ENCODE assay signal across 23 cellular contexts in genomic region chr3:31613131-31613626, GRCh38.
DNase-seq lines count a peak whose midpoint lies in the region; ATAC-seq and TF ChIP-seq lines count a peak whose summit lies in the region.
"Had no signal": no experiment of that assay in that cellular context is flagged by ENCODE, and none has a peak within 500 bp of the region (broad histone marks: within the 10 kb centered on the region; RNA-seq: fewer than 3 reads in every experiment).

No MANE protein-coding gene starts in this region.

- no peak overlapping the region for H3K4me3 ChIP-seq in effector memory CD4-positive, alpha-beta T cell (ENCODE audit: insufficient read depth, low read depth, low read length, poor library complexity, severe bottlenecking)
- no peak overlapping the region for H3K4me3 ChIP-seq in naive thymus-derived CD4-positive, alpha-beta T cell (ENCODE audit: low read length)
- H3K4me3 ChIP-seq: BLaER1 had no signal

- H3K36me3 ChIP-seq in effector memory CD4-positive, alpha-beta T cell (ENCODE audit: control insufficient read depth, insufficient read depth, low read length) = peaks cover 4% of the 10 kb centered on the region
- peaks cover 0 to 4% (median 4%) of the 10 kb centered on the region in 3 experiments for H3K36me3 ChIP-seq in naive thymus-derived CD4-positive, alpha-beta T cell (ENCODE audit: control insufficient read depth in 2 of 3, insufficient read depth in 3 of 3, low read length in 3 of 3)

- ATAC-seq in natural killer cell (no peak), left colon (peak; percentile 69), GM18867 (IDR thresholded peaks at IDR 0.05; ENCODE audit: unreplicated experiment) (no peak)
- ATAC-seq in natural killer cell treated with Interleukin-12 subunit alpha and Interleukin-12 subunit beta and Interleukin-15 and Interleukin-18, amount 100 ng/mL, for 72 hours = no peak
- no peak for ATAC-seq in effector memory CD8-positive, alpha-beta T cell (replicated peaks)
- no peak for ATAC-seq in naive thymus-derived CD4-positive, alpha-beta T cell

- H3K4me1 Mint-ChIP-seq in natural killer cell = peaks cover 43 to 62% of the 10 kb centered on the region in 2 donors
- H3K4me1 Mint-ChIP-seq in natural killer cell treated with Interleukin-12 subunit alpha and Interleukin-12 subunit beta and Interleukin-15 and Interleukin-18, amount 100 ng/mL, for 72 hours (ENCODE audit: low read depth in 2 of 2) = peaks cover 35 to 37% of the 10 kb centered on the region in 2 donors
- peaks cover 26 to 48% of the 10 kb centered on the region in 2 donors for H3K4me1 Mint-ChIP-seq in effector memory CD8-positive, alpha-beta T cell (ENCODE audit: low read depth in 2 of 2)
- peaks cover 39 to 85% (median 63%) of the 10 kb centered on the region in 7 donors for H3K4me1 Mint-ChIP-seq in naive thymus-derived CD4-positive, alpha-beta T cell

- no peaks in the 10 kb centered on the region for H3K27me3 ChIP-seq in effector memory CD4-positive, alpha-beta T cell (replicated peaks; ENCODE audit: control insufficient read depth, insufficient read depth, low read length, poor library complexity, severe bottlenecking)
- no peaks in the 10 kb centered on the region for H3K27me3 ChIP-seq in naive thymus-derived CD4-positive, alpha-beta T cell (ENCODE audit: control insufficient read depth in 2 of 2, insufficient read depth in 2 of 2, low read length in 2 of 2)
- H3K27me3 ChIP-seq: BLaER1 had no signal

- intact Hi-C loops in natural killer cell (cut with micrococcal nuclease) = no loop called here
- intact Hi-C loops in left colon (cut with DNase I, micrococcal nuclease) = no loop called here
- intact Hi-C loops in naive thymus-derived CD4-positive, alpha-beta T cell (cut with micrococcal nuclease) = no loop called here

- TF ChIP-seq CTCF in natural killer cell (IDR thresholded peaks at IDR 0.05) = no peak

- no peak overlapping the region for H3K4me3 Mint-ChIP-seq in natural killer cell
- H3K4me3 Mint-ChIP-seq in natural killer cell treated with Interleukin-12 subunit alpha and Interleukin-12 subunit beta and Interleukin-15 and Interleukin-18, amount 100 ng/mL, for 72 hours = no peak overlapping the region
- no peak overlapping the region for H3K4me3 Mint-ChIP-seq in effector memory CD8-positive, alpha-beta T cell
- H3K4me3 Mint-ChIP-seq in naive thymus-derived CD4-positive, alpha-beta T cell = peak overlapping the region in 3 of 10 donors; percentile 3 to 31 (median 5)
- H3K4me3 Mint-ChIP-seq: CD4-positive, CD25-positive, alpha-beta regulatory T cell had no signal

- CTCF ChIA-PET in naive thymus-derived CD4-positive, alpha-beta T cell (lab: Charles Lee) = interaction anchor here (0.7 kb wide), 1 partner anchor 63 kb away, joined by 3 read pairs; no protein-coding TSS in a partner anchor

- no peaks in the 10 kb centered on the region for H3K27me3 Mint-ChIP-seq in natural killer cell (ENCODE audit: low read depth in 2 of 2)
- H3K27me3 Mint-ChIP-seq in natural killer cell treated with Interleukin-12 subunit alpha and Interleukin-12 subunit beta and Interleukin-15 and Interleukin-18, amount 100 ng/mL, for 72 hours = no peaks in the 10 kb centered on the region
- no peaks in the 10 kb centered on the region for H3K27me3 Mint-ChIP-seq in effector memory CD8-positive, alpha-beta T cell
- H3K27me3 Mint-ChIP-seq in naive thymus-derived CD4-positive, alpha-beta T cell = no peaks in the 10 kb centered on the region
- H3K27me3 Mint-ChIP-seq: CD4-positive, CD25-positive, alpha-beta regulatory T cell had no signal

- H3K27ac Mint-ChIP-seq in natural killer cell = peak overlapping the region; percentile 3 to 65
- peak overlapping the region in 1 of 2 donors; percentile 61 for H3K27ac Mint-ChIP-seq in natural killer cell treated with Interleukin-12 subunit alpha and Interleukin-12 subunit beta and Interleukin-15 and Interleukin-18, amount 100 ng/mL, for 72 hours
- peak overlapping the region; percentile 15 to 23 for H3K27ac Mint-ChIP-seq in effector memory CD8-positive, alpha-beta T cell
- H3K27ac Mint-ChIP-seq in naive thymus-derived CD4-positive, alpha-beta T cell = peak overlapping the region in 3 of 9 donors; percentile 21 to 80 (median 58)

- peaks cover 5% of the 10 kb centered on the region for H3K36me3 Mint-ChIP-seq in natural killer cell
- no peaks in the 10 kb centered on the region for H3K36me3 Mint-ChIP-seq in natural killer cell treated with Interleukin-12 subunit alpha and Interleukin-12 subunit beta and Interleukin-15 and Interleukin-18, amount 100 ng/mL, for 72 hours
- H3K36me3 Mint-ChIP-seq in effector memory CD8-positive, alpha-beta T cell (ENCODE audit: insufficient read depth) = peaks cover 16% of the 10 kb centered on the region
- peaks cover 0 to 65% (median 53%) of the 10 kb centered on the region in 5 donors for H3K36me3 Mint-ChIP-seq in naive thymus-derived CD4-positive, alpha-beta T cell

- no peak for DNase-seq in natural killer cell
- DNase-seq in natural killer cell treated with Interleukin-12 subunit alpha and Interleukin-12 subunit beta and Interleukin-15 and Interleukin-18, amount 100 ng/mL, for 72 hours (ENCODE audit: low spot score) = no peak
- DNase-seq in effector memory CD8-positive, alpha-beta T cell = no peak
- DNase-seq in left colon = no peak
- no peak for DNase-seq in AG20443 (ENCODE audit: low spot score)
- DNase-seq in effector memory CD4-positive, alpha-beta T cell = no peak
- DNase-seq in naive thymus-derived CD4-positive, alpha-beta T cell = no peak
- DNase-seq: CD4-positive, CD25-positive, alpha-beta regulatory T cell; DMS153; DND-41; MM.1S; NCI-H1092; NCI-H1417 treated with DMSO at 0.1 percent for 48 hours; NCI-H187; NCI-H2081 treated with DMSO at 0.1 percent for 48 hours; NCI-H2171 treated with DMSO at 0.1 percent for 48 hours; NCI-H524; NCI-H774; SIG-M5; SK-N-SH had no signal

- H3K27ac ChIP-seq in effector memory CD4-positive, alpha-beta T cell (ENCODE audit: insufficient read depth, low read length, poor library complexity, severe bottlenecking) = no peak overlapping the region
- H3K27ac ChIP-seq in naive thymus-derived CD4-positive, alpha-beta T cell (ENCODE audit: low read depth, low read length) = no peak overlapping the region
- H3K27ac ChIP-seq: BLaER1, KMS-11 had no signal

- POLR2A ChIA-PET in naive thymus-derived CD4-positive, alpha-beta T cell (lab: Charles Lee) = no interaction called here

- H3K9me3 ChIP-seq in effector memory CD4-positive, alpha-beta T cell (ENCODE audit: control insufficient read depth, low read length) = no peaks in the 10 kb centered on the region
- no peaks in the 10 kb centered on the region for H3K9me3 ChIP-seq in naive thymus-derived CD4-positive, alpha-beta T cell (ENCODE audit: control insufficient read depth in 2 of 3, low read length in 3 of 3)
- H3K9me3 ChIP-seq: SK-N-SH had no signal

- H3K4me1 ChIP-seq in effector memory CD4-positive, alpha-beta T cell (ENCODE audit: control insufficient read depth, insufficient read depth, low read length, poor library complexity, severe bottlenecking) = no peaks in the 10 kb centered on the region
- peaks cover 3 to 5% of the 10 kb centered on the region in 2 donors for H3K4me1 ChIP-seq in naive thymus-derived CD4-positive, alpha-beta T cell (ENCODE audit: control insufficient read depth in 2 of 2, insufficient read depth in 2 of 2, low read length in 2 of 2)
- H3K4me1 ChIP-seq: BLaER1 had no signal

- no peaks in the 10 kb centered on the region for H3K9me3 Mint-ChIP-seq in natural killer cell
- H3K9me3 Mint-ChIP-seq in natural killer cell treated with Interleukin-12 subunit alpha and Interleukin-12 subunit beta and Interleukin-15 and Interleukin-18, amount 100 ng/mL, for 72 hours = no peaks in the 10 kb centered on the region
- H3K9me3 Mint-ChIP-seq in effector memory CD8-positive, alpha-beta T cell = no peaks in the 10 kb centered on the region
- peaks cover 0 to 3% (median 0%) of the 10 kb centered on the region in 11 donors for H3K9me3 Mint-ChIP-seq in naive thymus-derived CD4-positive, alpha-beta T cell
